ENCODE assay signal across 15 cellular contexts in the genomic region with DNA sequence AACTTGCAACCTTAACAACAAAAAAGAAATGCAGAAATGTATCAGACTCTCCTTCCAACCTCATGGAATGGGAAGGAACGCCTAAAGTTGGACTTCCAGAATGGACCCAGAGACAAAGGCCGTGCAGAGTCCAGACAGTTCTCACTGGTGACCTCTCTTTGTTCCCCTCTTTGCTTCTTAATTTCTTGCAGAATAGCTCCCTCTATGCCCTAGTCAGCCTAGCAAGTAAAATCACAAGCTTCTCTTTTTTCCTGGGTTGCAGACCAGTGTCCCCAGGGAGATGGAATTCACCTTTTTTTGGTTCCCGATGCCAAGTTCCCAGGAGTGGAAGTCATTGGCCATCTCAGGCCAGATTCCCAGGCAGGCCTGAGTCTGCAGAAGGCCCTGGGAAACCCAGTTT.
"Had no signal": no experiment of that assay in that cellular context is flagged by ENCODE, and none has a peak within 500 bp of the region (broad histone marks: within the 10 kb centered on the region; RNA-seq: fewer than 3 reads in every experiment).

No MANE protein-coding gene starts in this region.

- H3K4me3 Mint-ChIP-seq: activated CD4-positive, alpha-beta memory T cell treated with anti-CD3 and anti-CD28 coated beads for 36 hours; activated naive CD8-positive, alpha-beta T cell; activated T-cell treated with anti-CD3 and anti-CD28 coated beads, Interleukin-2, amount 50 U/mL, for 4 hours; naive thymus-derived CD4-positive, alpha-beta T cell; stimulated activated memory B cell treated with anti-CD40 and anti-IgM and Interleukin-4, amounts not matched to agents 10 μg/mL and 1 μg/mL and 100 μg/mL, for 72 hours; T-helper 2 cell treated with Interferon-gamma antibody and Interleukin-4, amounts not matched to agents 5 μg/mL and 100 μg/mL, for 36 hours had no signal

- DNase-seq: activated CD4-positive, alpha-beta memory T cell treated with anti-CD3 and anti-CD28 coated beads for 36 hours; activated CD4-positive, alpha-beta T cell treated with anti-CD3 and anti-CD28 coated beads for 1 hour; activated effector memory CD4-positive, alpha-beta T cell treated with anti-CD3 and anti-CD28 coated beads, Interleukin-2, amount 50 U/mL, for 16 hours; activated T-cell treated with anti-CD3 and anti-CD28 coated beads, Interleukin-2, amount 50 U/mL, for 4 hours; amygdala; cerebellar nuclear complex; dermis blood vessel endothelial cell; lower lobe of right lung; naive thymus-derived CD4-positive, alpha-beta T cell; right cardiac atrium; transverse colon had no signal

- H3K4me1 ChIP-seq: lower lobe of right lung, transverse colon had no signal

- H3K36me3 Mint-ChIP-seq: activated CD4-positive, alpha-beta memory T cell treated with anti-CD3 and anti-CD28 coated beads for 36 hours; activated naive CD8-positive, alpha-beta T cell; naive thymus-derived CD4-positive, alpha-beta T cell; stimulated activated memory B cell treated with anti-CD40 and anti-IgM and Interleukin-4, amounts not matched to agents 10 μg/mL and 1 μg/mL and 100 μg/mL, for 72 hours had no signal

- H3K9me3 ChIP-seq: lower lobe of right lung, transverse colon had no signal

- H3K27ac ChIP-seq: lower lobe of right lung, transverse colon had no signal

- ATAC-seq: activated T-cell treated with anti-CD3 and anti-CD28 coated beads, Interleukin-2, amount 50 U/mL, for 4 hours; lower lobe of right lung; naive thymus-derived CD4-positive, alpha-beta T cell; right cardiac atrium; stimulated activated memory B cell treated with anti-CD40 and anti-IgM and Interleukin-4, amounts not matched to agents 10 μg/mL and 1 μg/mL and 100 μg/mL, for 72 hours had no signal

- H3K36me3 ChIP-seq: lower lobe of right lung, transverse colon had no signal

- H3K27me3 ChIP-seq: transverse colon had no signal

- H3K27ac Mint-ChIP-seq: activated CD4-positive, alpha-beta memory T cell treated with anti-CD3 and anti-CD28 coated beads for 36 hours; activated naive CD8-positive, alpha-beta T cell; naive thymus-derived CD4-positive, alpha-beta T cell; stimulated activated memory B cell treated with anti-CD40 and anti-IgM and Interleukin-4, amounts not matched to agents 10 μg/mL and 1 μg/mL and 100 μg/mL, for 72 hours; T-helper 2 cell treated with Interferon-gamma antibody and Interleukin-4, amounts not matched to agents 5 μg/mL and 100 μg/mL, for 36 hours had no signal

- H3K4me2 ChIP-seq: smooth muscle cell had no signal

- H3K9me3 Mint-ChIP-seq: activated CD4-positive, alpha-beta memory T cell treated with anti-CD3 and anti-CD28 coated beads for 36 hours; activated T-cell treated with anti-CD3 and anti-CD28 coated beads, Interleukin-2, amount 50 U/mL, for 4 hours; naive thymus-derived CD4-positive, alpha-beta T cell; stimulated activated memory B cell treated with anti-CD40 and anti-IgM and Interleukin-4, amounts not matched to agents 10 μg/mL and 1 μg/mL and 100 μg/mL, for 72 hours; T-helper 2 cell treated with Interferon-gamma antibody and Interleukin-4, amounts not matched to agents 5 μg/mL and 100 μg/mL, for 36 hours had no signal

- H3K4me3 ChIP-seq: lower lobe of right lung, smooth muscle cell, transverse colon had no signal

- H3K4me1 Mint-ChIP-seq: stimulated activated memory B cell treated with anti-CD40 and anti-IgM and Interleukin-4, amounts not matched to agents 10 μg/mL and 1 μg/mL and 100 μg/mL, for 72 hours had no signal
